Comparison of ENCODE assay signal across 1 cellular context in genomic region chr16:86215233-86215978, GRCh38.
TF ChIP-seq lines count a peak whose summit lies in the region.

No MANE protein-coding gene starts in this region.

TF ChIP-seq in liver, 16 proteins besides CTCF, POLR2A, EP300 and RAD21 (continued from another document):
- TF ChIP-seq MAX (IDR thresholded peaks at IDR 0.05) (no peak), HNF4A (conservative IDR thresholded peaks at IDR 0.05) (no peak)
TF ChIP-seq in liver: peak in this region for 0.
